Comparison of ENCODE assay signal across 1 cellular context in the genomic region with DNA sequence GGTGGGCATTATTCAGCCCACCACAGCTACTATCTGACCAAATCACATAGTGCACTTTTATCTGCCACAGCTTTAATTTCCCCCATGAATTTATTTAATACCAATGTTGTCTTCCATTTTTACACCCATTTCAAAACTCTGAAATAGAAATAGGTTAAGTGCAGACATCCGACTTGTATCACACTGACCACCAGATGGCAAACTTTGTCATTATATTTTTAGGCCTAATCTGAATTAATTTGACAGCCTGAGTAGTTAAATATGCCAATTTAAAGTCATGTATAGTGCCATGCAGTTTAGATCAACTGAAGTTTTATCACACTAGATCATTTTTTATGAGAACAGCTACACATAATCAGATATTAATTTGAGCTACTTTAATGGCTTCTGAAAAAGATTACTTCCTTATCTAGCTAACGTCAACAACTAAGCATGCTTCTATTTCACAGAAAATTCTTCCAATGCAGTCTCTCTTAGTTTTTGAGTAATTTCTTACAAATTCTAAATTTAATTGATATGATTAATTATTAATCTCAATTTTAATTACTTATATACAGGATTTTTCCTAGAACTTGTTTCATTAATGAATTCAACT.
TF ChIP-seq lines count a peak whose summit lies in the region.

No MANE protein-coding gene starts in this region.

TF ChIP-seq in HCT116, 20 proteins besides CTCF, POLR2A, EP300 and RAD21 (continued from another document):
- TF ChIP-seq, protein P1, sequence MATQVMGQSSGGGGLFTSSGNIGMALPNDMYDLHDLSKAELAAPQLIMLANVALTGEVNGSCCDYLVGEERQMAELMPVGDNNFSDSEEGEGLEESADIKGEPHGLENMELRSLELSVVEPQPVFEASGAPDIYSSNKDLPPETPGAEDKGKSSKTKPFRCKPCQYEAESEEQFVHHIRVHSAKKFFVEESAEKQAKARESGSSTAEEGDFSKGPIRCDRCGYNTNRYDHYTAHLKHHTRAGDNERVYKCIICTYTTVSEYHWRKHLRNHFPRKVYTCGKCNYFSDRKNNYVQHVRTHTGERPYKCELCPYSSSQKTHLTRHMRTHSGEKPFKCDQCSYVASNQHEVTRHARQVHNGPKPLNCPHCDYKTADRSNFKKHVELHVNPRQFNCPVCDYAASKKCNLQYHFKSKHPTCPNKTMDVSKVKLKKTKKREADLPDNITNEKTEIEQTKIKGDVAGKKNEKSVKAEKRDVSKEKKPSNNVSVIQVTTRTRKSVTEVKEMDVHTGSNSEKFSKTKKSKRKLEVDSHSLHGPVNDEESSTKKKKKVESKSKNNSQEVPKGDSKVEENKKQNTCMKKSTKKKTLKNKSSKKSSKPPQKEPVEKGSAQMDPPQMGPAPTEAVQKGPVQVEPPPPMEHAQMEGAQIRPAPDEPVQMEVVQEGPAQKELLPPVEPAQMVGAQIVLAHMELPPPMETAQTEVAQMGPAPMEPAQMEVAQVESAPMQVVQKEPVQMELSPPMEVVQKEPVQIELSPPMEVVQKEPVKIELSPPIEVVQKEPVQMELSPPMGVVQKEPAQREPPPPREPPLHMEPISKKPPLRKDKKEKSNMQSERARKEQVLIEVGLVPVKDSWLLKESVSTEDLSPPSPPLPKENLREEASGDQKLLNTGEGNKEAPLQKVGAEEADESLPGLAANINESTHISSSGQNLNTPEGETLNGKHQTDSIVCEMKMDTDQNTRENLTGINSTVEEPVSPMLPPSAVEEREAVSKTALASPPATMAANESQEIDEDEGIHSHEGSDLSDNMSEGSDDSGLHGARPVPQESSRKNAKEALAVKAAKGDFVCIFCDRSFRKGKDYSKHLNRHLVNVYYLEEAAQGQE (IDR thresholded peaks at IDR 0.05; ENCODE audit: low read depth): no peak
- TF ChIP-seq TCF7L2 (IDR thresholded peaks at IDR 0.05; ENCODE audit: borderline replicate concordance, extremely low read depth, insufficient read depth, insufficient read length): no peak
